ENCODE assay signal across 8 cellular contexts in the genomic region with DNA sequence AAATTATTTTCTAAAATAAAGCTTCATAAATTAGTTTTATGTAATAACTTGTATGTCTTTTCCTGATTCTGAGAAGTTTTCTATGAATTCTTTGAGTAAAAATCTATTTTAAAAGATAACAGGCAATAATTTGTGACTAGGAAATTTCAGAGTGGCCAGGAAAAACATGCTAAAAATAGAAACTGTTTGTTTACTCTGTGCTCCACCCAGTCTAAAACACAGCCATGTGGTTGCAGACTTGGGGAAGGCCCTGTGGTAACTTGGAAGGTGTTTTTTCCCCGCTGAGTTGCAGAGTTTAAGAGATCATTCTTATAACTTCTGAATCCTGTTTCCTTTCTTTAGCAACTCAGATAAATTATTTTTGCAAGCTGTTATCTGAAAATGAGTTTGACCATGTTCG. TPM values are rescaled to one million over a fixed set of nuclear protein-coding genes. Genes with fewer than 3 reads are reported as not detected.
A peak's percentile ranks its signal among the peaks of the same experiment; 100 is the strongest.
DNase-seq lines count a peak whose midpoint lies in the region; ATAC-seq, FAIRE-seq and TF ChIP-seq lines count a peak whose summit lies in the region.

No MANE protein-coding gene starts in this region.

- H3K36me3 ChIP-seq in BLaER1 treated with 17β-estradiol and CSF1 and Interleukin-3, amounts not matched to agents 10 nM and 100 nM = peaks cover 0 to 8% (median 0%) of the 10 kb centered on the region in 11 experiments; a peak in 2 of 22 replicates
- H3K36me3 ChIP-seq in SK-N-SH (replicated peaks in 1 of 2; ENCODE audit: control insufficient read depth in 1 of 2, insufficient read depth in 2 of 2, low read length in 1 of 2) = no peaks in the 10 kb centered on the region

- peaks cover 10 to 31% (median 21%) of the 10 kb centered on the region in 10 experiments for H3K4me1 ChIP-seq in BLaER1 treated with 17β-estradiol and CSF1 and Interleukin-3, amounts not matched to agents 10 nM and 100 nM
- peaks cover 6 to 13% of the 10 kb centered on the region in 2 experiments; a peak in 2 of 4 replicates for H3K4me1 ChIP-seq in SK-N-SH (ENCODE audit: control insufficient read depth in 1 of 2, insufficient read depth in 2 of 2, low read depth in 1 of 2, low read length in 1 of 2)

- FAIRE-seq in GM19239 (lab: Jason Lieb, UNC) = no peak

- peak overlapping the region in 1 of 11 experiments; percentile 35; a peak in 1 of 22 replicates for H3K9ac ChIP-seq in BLaER1 treated with 17β-estradiol and CSF1 and Interleukin-3, amounts not matched to agents 10 nM and 100 nM
- H3K9ac ChIP-seq in SK-N-SH = no peak overlapping the region

- no peak overlapping the region for H3K4me3 ChIP-seq in BLaER1 treated with 17β-estradiol and CSF1 and Interleukin-3, amounts not matched to agents 10 nM and 100 nM
- H3K4me3 ChIP-seq in SK-N-SH (ENCODE audit: low read depth in 2 of 2, low read length in 1 of 2) = no peak overlapping the region

- no peaks in the 10 kb centered on the region for H3F3A ChIP-seq in SK-N-SH (replicated peaks; ENCODE audit: insufficient read depth)

- no peaks in the 10 kb centered on the region for H3K9me2 ChIP-seq in SK-N-SH

- peak overlapping the region; percentile 25 to 69 (median 52); a peak in 18 of 22 replicates for H3K4me2 ChIP-seq in BLaER1 treated with 17β-estradiol and CSF1 and Interleukin-3, amounts not matched to agents 10 nM and 100 nM
- H3K4me2 ChIP-seq in SK-N-SH = peak overlapping the region; percentile 6; the same call in 1 of the 2 replicates

- DNase-seq in SK-N-SH (no peak), iris pigment epithelial cell (ENCODE audit: low read depth) (peak; percentile 76), GOT3 (lab: John Stamatoyannopoulos, UW) (no peak), GM19239 (ENCODE audit: insufficient read length, low spot score) (no peak), COR-L47 (lab: John Stamatoyannopoulos, UW) (no peak)

- H3K79me2 ChIP-seq in SK-N-SH (ENCODE audit: insufficient read depth) = no peaks in the 10 kb centered on the region

- POLR2A ChIA-PET in SK-N-SH (lab: Yijun Ruan, JAX) = no interaction called here

- TF ChIP-seq RAD21 in SK-N-SH (IDR thresholded peaks at IDR 0.05; ENCODE audit: low read length) = no peak

- no peaks in the 10 kb centered on the region for H3K27me3 ChIP-seq in BLaER1 treated with 17β-estradiol and CSF1 and Interleukin-3, amounts not matched to agents 10 nM and 100 nM
- H3K27me3 ChIP-seq in SK-N-SH (ENCODE audit: insufficient read depth) = no peaks in the 10 kb centered on the region

- peak overlapping the region in 2 of 11 experiments; percentile 1 to 14; a peak in 2 of 22 replicates for H3K27ac ChIP-seq in BLaER1 treated with 17β-estradiol and CSF1 and Interleukin-3, amounts not matched to agents 10 nM and 100 nM
- no peak overlapping the region for H3K27ac ChIP-seq in SK-N-SH (ENCODE audit: low read depth in 2 of 2, low read length in 1 of 2)

- peaks cover 7 to 89% (median 16%) of the 10 kb centered on the region in 11 experiments; a peak in 15 of 22 replicates for H4K20me1 ChIP-seq in BLaER1 treated with 17β-estradiol and CSF1 and Interleukin-3, amounts not matched to agents 10 nM and 100 nM
- no peaks in the 10 kb centered on the region for H4K20me1 ChIP-seq in SK-N-SH (ENCODE audit: insufficient read depth)

- H2AFZ ChIP-seq in SK-N-SH (ENCODE audit: low read depth) = no peak overlapping the region

- peaks cover 0 to 4% (median 0%) of the 10 kb centered on the region in 11 experiments; a peak in 1 of 22 replicates for H3K9me3 ChIP-seq in BLaER1 treated with 17β-estradiol and CSF1 and Interleukin-3, amounts not matched to agents 10 nM and 100 nM (replicated peaks in 1 of 11)
- H3K9me3 ChIP-seq in SK-N-SH = no peaks in the 10 kb centered on the region

- CTCF ChIA-PET in SK-N-SH (lab: Yijun Ruan, JAX) = interaction anchor here (0.7 to 1.3 kb wide), 3 partner anchors 11 to 99 kb away, joined by 3 to 4 read pairs (median 4); no protein-coding TSS in a partner anchor

- TF ChIP-seq EP300 in SK-N-SH (IDR thresholded peaks at IDR 0.05; ENCODE audit: borderline replicate concordance in 1 of 2, low read depth in 1 of 2, low read length in 1 of 2) = no peak

- TF ChIP-seq CTCF in SK-N-SH (IDR thresholded peaks at IDR 0.05) = no peak

- ATAC-seq in GM21737 (IDR thresholded peaks at IDR 0.05; ENCODE audit: unreplicated experiment) (peak; percentile 42), GM21367 (IDR thresholded peaks at IDR 0.05; ENCODE audit: unreplicated experiment) (no peak)

- WGBS in SK-N-SH (ENCODE audit: low lambda C conversion rate) = 66% methylated on average over 1 of the region's 2 CpGs

TF ChIP-seq in SK-N-SH, 30 proteins besides CTCF, POLR2A, EP300 and RAD21:
- no peak for TF ChIP-seq YY1 (IDR thresholded peaks at IDR 0.05; ENCODE audit: low read depth)
- peak; percentile 21; the same call in 1 of the 2 replicates for TF ChIP-seq MEF2A (IDR thresholded peaks at IDR 0.05; ENCODE audit: borderline replicate concordance, low read depth)

RNA-seq across cellular contexts. Expression of a gene that starts 21.9 kb away (rescaled TPM):
- polyA plus RNA-seq in SK-N-SH (2012; rRNA removed) = 0.85 and 1.1 TPM in 2 replicates
- 1.3 TPM in 2 replicates for polyA plus RNA-seq in SK-N-SH (2012; cell fraction: cytosol; rRNA removed)
- 0.83 and 1.0 TPM in 2 replicates for polyA plus RNA-seq in SK-N-SH (2012; cell fraction: nucleus; rRNA removed)
